Comparison of ENCODE assay signal across 24 cellular contexts in genomic region chr6:22474283-22474682, GRCh38.
"Had no signal": no experiment of that assay in that cellular context is flagged by ENCODE, and none has a peak within 500 bp of the region (broad histone marks: within the 10 kb centered on the region; RNA-seq: fewer than 3 reads in every experiment).

No MANE protein-coding gene starts in this region.

- H3K9me2 ChIP-seq: SK-N-SH had no signal

- H3K4me2 ChIP-seq: SK-N-SH had no signal

- ATAC-seq: activated CD4-positive, alpha-beta T cell treated with anti-CD3 and anti-CD28 coated beads for 36 hours; activated T-cell treated with anti-CD3 and anti-CD28 coated beads, Interleukin-2, amount 50 U/mL, for 72 hours; K562; Panc1; Right ventricle myocardium inferior had no signal

- DNase-seq: activated CD4-positive, alpha-beta memory T cell treated with anti-CD3 and anti-CD28 coated beads, Interleukin-2, amount 10 ng/mL, durations not matched to agents 7 days and 5 days; activated CD4-positive, alpha-beta T cell treated with anti-CD3 and anti-CD28 coated beads for 36 hours; activated CD4-positive, alpha-beta T cell treated with anti-CD3 and anti-CD28 coated beads, Interleukin-2, amount 50 U/mL, for 1 hour; activated gamma-delta T cell treated with Interleukin-2 at 50 U/mL for 16 hours; activated naive CD4-positive, alpha-beta T cell treated with anti-CD3 and anti-CD28 coated beads, Interleukin-2, amount 10 ng/mL, durations not matched to agents 7 days and 5 days; activated naive CD8-positive, alpha-beta T cell treated with anti-CD3 and anti-CD28 coated beads for 36 hours; activated T-cell treated with anti-CD3 and anti-CD28 coated beads for 4 hours; activated T-cell treated with anti-CD3 and anti-CD28 coated beads, Interleukin-2, amount 50 U/mL, for 72 hours; brain microvascular endothelial cell; Karpas-422; NCI-H1048; NCI-H146; NCI-H187 treated with DMSO at 0.1 percent for 48 hours; NCI-H2081 treated with DMSO at 0.1 percent for 48 hours; NCI-H526 treated with DMSO at 0.1 percent for 48 hours; NCI-H82; RPMI8226; SK-N-SH; SW 1271; WERI-Rb-1 had no signal

- H3K9ac ChIP-seq: SK-N-SH had no signal

- H3K9me3 ChIP-seq: SK-N-SH had no signal

- H3K36me3 ChIP-seq: brain microvascular endothelial cell, cardiac muscle cell, WERI-Rb-1 had no signal

- H3K27me3 ChIP-seq: brain microvascular endothelial cell, cardiac muscle cell had no signal

- H3K4me3 ChIP-seq: cardiac muscle cell, K562 had no signal
